8 cellular contexts compared by ENCODE assay signal in genomic region chr5:148383564-148384388, GRCh38. TPM values are rescaled to one million over a fixed set of nuclear protein-coding genes. Genes with fewer than 3 reads are reported as not detected.
DNase-seq lines count a peak whose midpoint lies in the region; ATAC-seq and TF ChIP-seq lines count a peak whose summit lies in the region.

FBXO38 (plus strand) TSS chr5:148383958; CDS start chr5:148394777, 10,819 bp downstream.

- H3K9ac ChIP-seq in OCI-LY3 (ENCODE audit: low read length) = peak within 1 kb of the TSS; percentile 85

- H3K4me3 ChIP-seq in OCI-LY3 (ENCODE audit: low read length) = peak within 1 kb of the TSS; percentile 83

- H2AFZ ChIP-seq in OCI-LY3 (ENCODE audit: low read depth, low read length) = peak within 1 kb of the TSS; percentile 98

- DNase-seq in DMS 273 treated with DMSO at 0.1 percent for 48 hours (lab: John Stamatoyannopoulos, UW) (peak; percentile 97), HuH-7 (ENCODE audit: low spot score) (peak; percentile 77), endothelial cell (ENCODE audit: low spot score) (peak; percentile 92), mesothelial cell of epicardium (ENCODE audit: low spot score in 2 of 2, unreplicated experiment in 2 of 2) (peak; percentile 86 to 94)
- peak; percentile 94 for DNase-seq in activated CD8-positive, alpha-beta memory T cell treated with anti-CD3 and anti-CD28 coated beads, Interleukin-2, amount 50 U/mL, for 48 hours
- DNase-seq in stimulated activated CD8-positive, alpha-beta memory T cell treated with anti-CD3 and anti-CD28 coated beads, Interleukin-15, amount 100 ng/mL, for 48 hours (ENCODE audit: low read depth in 2 of 2) = peak; percentile 92 to 93

- H3K36me3 ChIP-seq in OCI-LY3 (replicated peaks; ENCODE audit: low read depth, low read length) = no peaks in the 10 kb centered on the region

- peak within 1 kb of the TSS; percentile 97 for H3K27ac Mint-ChIP-seq in endothelial cell (ENCODE audit: unreplicated experiment)
- H3K27ac Mint-ChIP-seq in mesothelial cell of epicardium = peak within 1 kb of the TSS; percentile 100

- H3K27me3 ChIP-seq in OCI-LY3 (ENCODE audit: low read depth, low read length) = no peaks in the 10 kb centered on the region

- H3K79me2 ChIP-seq in OCI-LY3 (ENCODE audit: low read length) = peaks cover 41% of the 10 kb centered on the region

- peak within 1 kb of the TSS; percentile 90 for H3K4me2 ChIP-seq in OCI-LY3 (ENCODE audit: low read length)

- H3K4me1 Mint-ChIP-seq in endothelial cell (ENCODE audit: unreplicated experiment) (peaks cover 42% of the 10 kb centered on the region), mesothelial cell of epicardium (peaks cover 32% of the 10 kb centered on the region)

- H3K36me3 Mint-ChIP-seq in endothelial cell (ENCODE audit: low read depth, unreplicated experiment) (peaks cover 13% of the 10 kb centered on the region), mesothelial cell of epicardium (peaks cover 3% of the 10 kb centered on the region)

- peak within 1 kb of the TSS; percentile 60 for H3K27ac ChIP-seq in OCI-LY3 (ENCODE audit: low read length)

- peak; percentile 99 for ATAC-seq in GM21515 (IDR thresholded peaks at IDR 0.05; ENCODE audit: unreplicated experiment)

- H3K9me3 ChIP-seq in OCI-LY3 (ENCODE audit: insufficient read depth, low read length) = peaks cover 3% of the 10 kb centered on the region; the same call in 1 of the 2 replicates

- no peaks in the 10 kb centered on the region for H3K9me3 Mint-ChIP-seq in endothelial cell (ENCODE audit: unreplicated experiment)
- H3K9me3 Mint-ChIP-seq in mesothelial cell of epicardium = no peaks in the 10 kb centered on the region

- H3K4me1 ChIP-seq in OCI-LY3 (ENCODE audit: low read length) = peaks cover 23% of the 10 kb centered on the region

- peak within 1 kb of the TSS; percentile 96 for H3K4me3 Mint-ChIP-seq in endothelial cell (ENCODE audit: unreplicated experiment)
- H3K4me3 Mint-ChIP-seq in mesothelial cell of epicardium = peak within 1 kb of the TSS; percentile 94

- TF ChIP-seq CTCF in OCI-LY3 (IDR thresholded peaks at IDR 0.05; ENCODE audit: low read depth, low read length) (peak; percentile 26), endothelial cell (IDR thresholded peaks at IDR 0.05; ENCODE audit: unreplicated experiment) (no peak), mesothelial cell of epicardium (IDR thresholded peaks at IDR 0.05; ENCODE audit: unreplicated experiment) (no peak)

- H3K27me3 Mint-ChIP-seq in endothelial cell (ENCODE audit: unreplicated experiment) = peaks cover 7% of the 10 kb centered on the region
- H3K27me3 Mint-ChIP-seq in mesothelial cell of epicardium (ENCODE audit: low read depth) = no peaks in the 10 kb centered on the region

- peaks cover 7% of the 10 kb centered on the region; the same call in 1 of the 2 replicates for H4K20me1 ChIP-seq in OCI-LY3 (ENCODE audit: insufficient read depth, low read length)

RNA-seq across cellular contexts. Expression of gene FBXO38, which starts in this region (rescaled TPM):
- total RNA-seq in endothelial cell (ENCODE audit: unreplicated experiment) (50.0 TPM), mesothelial cell of epicardium (54.9 to 63.3 TPM (median 55.8 TPM) in 3 replicates)

Comparison
In these comparisons a context has a peak if more than half of its experiments do, and no peak if none do; other contexts are left out.
1. Peak in every context shown above with its lines: DNase-seq, ATAC-seq, H3K4me3 ChIP-seq and H3K27ac ChIP-seq.